In the genomic region with DNA sequence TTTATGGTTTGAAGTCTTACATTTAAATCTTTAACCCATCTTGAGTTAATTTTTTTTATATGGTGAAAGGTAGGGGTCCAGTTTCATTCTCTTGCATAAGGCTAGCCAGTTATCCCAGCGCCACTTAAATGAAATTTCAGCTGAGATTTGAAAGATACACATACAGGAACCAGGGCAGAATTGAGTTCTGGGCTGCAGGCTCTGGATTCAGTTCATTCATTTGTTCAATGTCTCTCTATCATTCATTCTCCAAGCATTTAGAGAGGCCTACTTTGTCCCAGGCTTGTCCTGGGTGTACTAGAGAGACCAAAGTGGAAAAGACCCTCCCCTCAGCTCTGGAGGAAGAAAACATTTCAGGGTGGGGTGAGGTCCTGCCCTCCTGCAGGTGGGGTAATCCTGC, we compare ENCODE assay signal across 26 cellular contexts. TPM values are rescaled to one million over a fixed set of nuclear protein-coding genes. Genes with fewer than 3 reads are reported as not detected.
"Had no signal": no experiment of that assay in that cellular context is flagged by ENCODE, and none has a peak within 500 bp of the region (broad histone marks: within the 10 kb centered on the region; RNA-seq: fewer than 3 reads in every experiment).

No MANE protein-coding gene starts in this region.

- H3K27ac Mint-ChIP-seq: activated CD4-positive, alpha-beta memory T cell treated with anti-CD3 and anti-CD28 coated beads for 36 hours; activated CD4-positive, alpha-beta T cell treated with anti-CD3 and anti-CD28 coated beads for 36 hours; activated naive CD4-positive, alpha-beta T cell treated with anti-CD3 and anti-CD28 coated beads, Interleukin-2, amount 50 U/mL, for 24 hours; activated T-cell treated with anti-CD3 and anti-CD28 coated beads, Interleukin-2, amount 50 U/mL, for 24 hours; effector memory CD8-positive, alpha-beta T cell; nephron progenitor cell; stimulated activated effector memory CD8-positive, alpha-beta T cell treated with anti-CD3 and anti-CD28 coated beads, Interleukin-12 subunit alpha, Interleukin-12 subunit beta, amount 100 ng/mL, for 72 hours had no signal

- H3K27me3 ChIP-seq: right lobe of liver had no signal

- H3K9me3 Mint-ChIP-seq: activated CD4-positive, alpha-beta memory T cell treated with anti-CD3 and anti-CD28 coated beads for 36 hours; activated naive CD4-positive, alpha-beta T cell treated with anti-CD3 and anti-CD28 coated beads, Interleukin-2, amount 50 U/mL, for 24 hours; activated T-cell treated with anti-CD3 and anti-CD28 coated beads, Interleukin-2, amount 50 U/mL, for 24 hours; effector memory CD8-positive, alpha-beta T cell; nephron progenitor cell; stimulated activated effector memory CD8-positive, alpha-beta T cell treated with anti-CD3 and anti-CD28 coated beads, Interleukin-12 subunit alpha, Interleukin-12 subunit beta, amount 100 ng/mL, for 72 hours had no signal

- H3K27ac ChIP-seq: body of pancreas, epithelial cell of prostate, right lobe of liver, thyroid gland, VCaP had no signal

- H3K4me3 Mint-ChIP-seq: activated CD4-positive, alpha-beta memory T cell treated with anti-CD3 and anti-CD28 coated beads for 36 hours; activated CD4-positive, alpha-beta T cell treated with anti-CD3 and anti-CD28 coated beads for 36 hours; activated naive CD4-positive, alpha-beta T cell treated with anti-CD3 and anti-CD28 coated beads, Interleukin-2, amount 50 U/mL, for 24 hours; activated T-cell treated with anti-CD3 and anti-CD28 coated beads, Interleukin-2, amount 50 U/mL, for 24 hours; stimulated activated effector memory CD8-positive, alpha-beta T cell treated with anti-CD3 and anti-CD28 coated beads, Interleukin-12 subunit alpha, Interleukin-12 subunit beta, amount 100 ng/mL, for 72 hours had no signal

- ATAC-seq: activated CD4-positive, alpha-beta T cell treated with anti-CD3 and anti-CD28 coated beads for 36 hours; body of pancreas; effector memory CD8-positive, alpha-beta T cell; left cardiac atrium; right lobe of liver; SK-N-SH treated with all-trans-retinoic acid at 6 μM for 48 hours; stimulated activated effector memory CD8-positive, alpha-beta T cell treated with anti-CD3 and anti-CD28 coated beads, Interleukin-12 subunit alpha, Interleukin-12 subunit beta, amount 100 ng/mL, for 72 hours had no signal

- H3K36me3 ChIP-seq: right lobe of liver, thyroid gland had no signal

- H3K4me3 ChIP-seq: body of pancreas, lung, right lobe of liver, thyroid gland had no signal

- H3K9me3 ChIP-seq: body of pancreas, right lobe of liver, thyroid gland had no signal

- H3K36me3 Mint-ChIP-seq: activated CD4-positive, alpha-beta memory T cell treated with anti-CD3 and anti-CD28 coated beads for 36 hours; activated naive CD4-positive, alpha-beta T cell treated with anti-CD3 and anti-CD28 coated beads, Interleukin-2, amount 50 U/mL, for 24 hours; stimulated activated effector memory CD8-positive, alpha-beta T cell treated with anti-CD3 and anti-CD28 coated beads, Interleukin-12 subunit alpha, Interleukin-12 subunit beta, amount 100 ng/mL, for 72 hours had no signal

- DNase-seq: activated CD4-positive, alpha-beta memory T cell treated with anti-CD3 and anti-CD28 coated beads for 36 hours; activated CD4-positive, alpha-beta T cell treated with anti-CD3 and anti-CD28 coated beads for 36 hours; activated effector memory CD4-positive, alpha-beta T cell treated with Interleukin-2 at 50 U/mL for 16 hours; activated T-cell treated with anti-CD3 and anti-CD28 coated beads, Interleukin-2, amount 50 U/mL, for 24 hours; amniotic stem cell; body of pancreas; dermis blood vessel endothelial cell; effector memory CD8-positive, alpha-beta T cell; foreskin melanocyte; head of caudate nucleus; left cardiac atrium; nephron progenitor cell; right lobe of liver; stimulated activated CD4-positive, alpha-beta T cell treated with anti-CD3 and anti-CD28 coated beads, Interleukin-2, amount 100 ng/mL, for 24 hours; T-helper 1 cell; thyroid gland had no signal

RNA-seq across cellular contexts. Expression of gene TRIM72, which starts 0.6 kb away (rescaled TPM):
- total RNA-seq: activated CD4-positive, alpha-beta memory T cell treated with anti-CD3 and anti-CD28 coated beads for 36 hours; body of pancreas; dermis blood vessel endothelial cell; fibroblast of lung; osteocyte; pulmonary artery endothelial cell had no signal
- polyA plus RNA-seq: fibroblast of lung had no signal

RNA-seq across cellular contexts. Expression of gene PYDC1, which starts 3.6 kb away (rescaled TPM):
- total RNA-seq: activated CD4-positive, alpha-beta memory T cell treated with anti-CD3 and anti-CD28 coated beads for 36 hours; activated CD4-positive, alpha-beta T cell treated with anti-CD3 and anti-CD28 coated beads for 36 hours; body of pancreas; dermis blood vessel endothelial cell; fibroblast of lung; left cardiac atrium; lung; mononuclear cell; osteocyte; pulmonary artery endothelial cell; right lobe of liver; thyroid gland had no signal
- polyA plus RNA-seq: fibroblast of lung, lung had no signal

RNA-seq across cellular contexts. Expression of gene ITGAM, which starts 46.4 kb away (rescaled TPM):
- total RNA-seq: fibroblast of lung, osteocyte, pulmonary artery endothelial cell had no signal
